In genomic region chr1:61376151-61376550, GRCh38 we compare ENCODE assay signal across 9 cellular contexts.
"Had no signal": no experiment of that assay in that cellular context is flagged by ENCODE, and none has a peak within 500 bp of the region (broad histone marks: within the 10 kb centered on the region; RNA-seq: fewer than 3 reads in every experiment).

No MANE protein-coding gene starts in this region.

- H3K36me3 ChIP-seq: HAP-1 had no signal

- H3K4me1 Mint-ChIP-seq: GM23338, H9 had no signal

- DNase-seq: GM23248, GOT3, H7, H9, HCEC 1CT, HFFc6 had no signal

- ATAC-seq: GM23338, HCT116 had no signal

- H3K27ac ChIP-seq: GM23248 had no signal

- H3K4me3 Mint-ChIP-seq: GM23338, H9, HFFc6 had no signal

- H3K27ac Mint-ChIP-seq: GM23338, H9, HFFc6 had no signal

- H3K4me3 ChIP-seq: GM23248, GM23338, HAP-1 had no signal

- H3K9me3 ChIP-seq: HAP-1 had no signal

- H3K9me3 Mint-ChIP-seq: GM23338, H9, HFFc6 had no signal
